ENCODE assay signal across 16 cellular contexts in the genomic region with DNA sequence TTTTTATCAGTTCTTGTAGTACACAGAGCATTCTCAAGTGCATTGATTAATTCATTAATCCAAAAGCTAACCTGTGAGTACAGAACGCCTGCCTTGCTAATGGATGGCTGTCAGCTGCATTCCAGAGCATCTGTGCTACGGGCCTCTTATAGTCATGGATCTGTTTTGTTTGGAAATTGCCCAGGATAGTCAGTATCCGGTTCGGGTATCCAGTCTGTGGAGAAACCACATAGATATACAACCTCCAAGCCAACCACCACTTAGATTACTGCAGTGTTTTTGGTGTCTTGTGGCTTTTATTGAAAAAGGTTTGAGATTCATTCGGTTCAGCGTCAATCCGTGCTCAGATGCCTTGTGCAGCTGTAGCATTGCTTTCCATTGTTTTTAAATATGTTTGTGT. TPM values are rescaled to one million over a fixed set of nuclear protein-coding genes. Genes with fewer than 3 reads are reported as not detected.
DNase-seq lines count a peak whose midpoint lies in the region; ATAC-seq and TF ChIP-seq lines count a peak whose summit lies in the region.
"Had no signal": no experiment of that assay in that cellular context is flagged by ENCODE, and none has a peak within 500 bp of the region (broad histone marks: within the 10 kb centered on the region; RNA-seq: fewer than 3 reads in every experiment).

No MANE protein-coding gene starts in this region.

- H3K9me3 ChIP-seq in heart left ventricle (no peaks in the 10 kb centered on the region), mammary epithelial cell (replicated peaks; ENCODE audit: insufficient read depth, low read length) (no peaks in the 10 kb centered on the region), left lung (no peaks in the 10 kb centered on the region), thoracic aorta (no peaks in the 10 kb centered on the region)
- H3K9me3 ChIP-seq: gastroesophageal sphincter, neutrophil had no signal

- WGBS in heart left ventricle, 4 donors, result 49 to 66% (median 53%) methylated on average over 7 of the region's 7 CpGs
- WGBS in mammary epithelial cell (ENCODE audit: low coverage, missing lambda C conversion rate), result 83% methylated on average over 7 of the region's 7 CpGs

- H3K4me3 ChIP-seq in heart left ventricle, result peak overlapping the region in 9 of 12 donors; percentile 0 to 91 (median 26)
- H3K4me3 ChIP-seq in mammary epithelial cell (replicated peaks in 1 of 3; ENCODE audit: insufficient read depth in 1 of 3, low read depth in 2 of 3, low read length in 3 of 3), result no peak overlapping the region
- H3K4me3 ChIP-seq in left lung, result peak overlapping the region in 1 of 2 donors; percentile 89
- peak overlapping the region; percentile 15 for H3K4me3 ChIP-seq in thoracic aorta
- H3K4me3 ChIP-seq: gastroesophageal sphincter had no signal

- no TSS peak for BruUV-seq in mammary epithelial cell (replicated peaks; lab: Mats Ljungman, UMichigan)

- no peak overlapping the region for H3K4me2 ChIP-seq in mammary epithelial cell (ENCODE audit: insufficient read depth, low read depth, low read length)

- H3K9ac ChIP-seq in mammary epithelial cell (ENCODE audit: insufficient read depth, low read length), result no peak overlapping the region

- in situ Hi-C loops in mammary epithelial cell (cut with MboI; ENCODE audit: low sequenced_read_pairs in 2 of 2), result loop anchor here in 1 of 2 donors (25.0 kb wide), 1 partner anchor 231 kb away; the partner anchor contains the start of genes DCAF16 and NCAPG

- peaks cover 20% of the 10 kb centered on the region for H3K79me2 ChIP-seq in mammary epithelial cell (ENCODE audit: insufficient read depth, low read length)

- CTCF ChIA-PET in mammary epithelial cell (lab: Charles Lee; ENCODE audit: low non-redundant PET), result no interaction called here

- no peak for TF ChIP-seq POLR2A in heart left ventricle (IDR thresholded peaks at IDR 0.05)

- dilution Hi-C loops in mammary epithelial cell (cut with HindIII; ENCODE audit: low sequenced_read_pairs), result no loop called here

- H2AFZ ChIP-seq in mammary epithelial cell (ENCODE audit: low read depth, low read length), result no peak overlapping the region

- DNase-seq in heart left ventricle (no peak), Right ventricle myocardium inferior (ENCODE audit: missing footprints) (no peak), mammary epithelial cell (peak; percentile 6), left lung (no peak), thoracic aorta (ENCODE audit: low spot score) (no peak), DMS 273 treated with DMSO at 0.1 percent for 48 hours (lab: John Stamatoyannopoulos, UW) (no peak), ecto neural progenitor cell (ENCODE audit: low spot score) (no peak)
- DNase-seq: activated CD4-positive, alpha-beta memory T cell treated with anti-CD3 and anti-CD28 coated beads, Interleukin-2, amount 10 ng/mL, durations not matched to agents 7 days and 5 days; cortex of kidney; H9; left colon; stimulated activated CD4-positive, alpha-beta T cell treated with anti-CD3 and anti-CD28 coated beads, Interleukin-15, amount 100 ng/mL, for 24 hours; T-helper 17 cell had no signal

- H3K4me1 ChIP-seq in heart left ventricle, result peaks cover 0 to 54% (median 37%) of the 10 kb centered on the region in 12 donors
- peaks cover 6% of the 10 kb centered on the region for H3K4me1 ChIP-seq in mammary epithelial cell (ENCODE audit: insufficient read depth, low read length)
- peaks cover 11 to 44% of the 10 kb centered on the region in 2 donors for H3K4me1 ChIP-seq in left lung
- H3K4me1 ChIP-seq in thoracic aorta (ENCODE audit: control insufficient read depth in 1 of 2, low read depth in 2 of 2), result peaks cover 19 to 24% of the 10 kb centered on the region in 2 donors

- H3K27ac ChIP-seq in heart left ventricle (peak overlapping the region; percentile 8 to 96 (median 79)), mammary epithelial cell (ENCODE audit: insufficient read depth, low read depth, low read length) (no peak overlapping the region), left lung (peak overlapping the region; percentile 60 to 97), thoracic aorta (no peak overlapping the region)
- H3K27ac ChIP-seq: neutrophil had no signal

- no peaks in the 10 kb centered on the region for H4K20me1 ChIP-seq in mammary epithelial cell (ENCODE audit: insufficient read depth, low read length)

- H3K27me3 ChIP-seq in heart left ventricle, result no peaks in the 10 kb centered on the region
- H3K27me3 ChIP-seq in mammary epithelial cell (ENCODE audit: insufficient read depth, low read length), result no peaks in the 10 kb centered on the region
- H3K27me3 ChIP-seq in left lung, result no peaks in the 10 kb centered on the region
- no peaks in the 10 kb centered on the region for H3K27me3 ChIP-seq in thoracic aorta (replicated peaks; ENCODE audit: insufficient read depth)
- H3K27me3 ChIP-seq: gastroesophageal sphincter, neutrophil had no signal

- intact Hi-C loops in heart left ventricle (cut with DNase I), result loop anchor here in 1 of 10 donors (5.0 kb wide), 1 partner anchor 36 kb away; no protein-coding TSS in a partner anchor
- intact Hi-C loops in Right ventricle myocardium inferior (cut with DNase I), result no loop called here
- intact Hi-C loops in mammary epithelial cell (cut with micrococcal nuclease), result no loop called here
- intact Hi-C loops in left lung (cut with DNase I), result no loop called here

- no peak for TF ChIP-seq CTCF in heart left ventricle (IDR thresholded peaks at IDR 0.05)
- TF ChIP-seq CTCF in mammary epithelial cell (conservative IDR thresholded peaks at IDR 0.05 in 1 of 2, IDR thresholded peaks at IDR 0.05 in 1 of 2; ENCODE audit: extremely low read depth in 1 of 2, insufficient read depth in 1 of 2, low read depth in 1 of 2, low read length in 2 of 2), result no peak
- TF ChIP-seq CTCF in left lung (IDR thresholded peaks at IDR 0.05), result no peak
- TF ChIP-seq CTCF in thoracic aorta (IDR thresholded peaks at IDR 0.05), result no peak

- H3K36me3 ChIP-seq in heart left ventricle, result peaks cover 5 to 66% (median 55%) of the 10 kb centered on the region in 9 donors
- peaks cover 17% of the 10 kb centered on the region for H3K36me3 ChIP-seq in mammary epithelial cell (ENCODE audit: insufficient read depth, low read length)
- peaks cover 0 to 57% of the 10 kb centered on the region in 2 donors for H3K36me3 ChIP-seq in left lung
- peaks cover 35% of the 10 kb centered on the region for H3K36me3 ChIP-seq in thoracic aorta

- ATAC-seq in heart left ventricle, result no peak
- ATAC-seq in Right ventricle myocardium inferior, result no peak
- ATAC-seq in left lung, result no peak
- no peak for ATAC-seq in thoracic aorta (ENCODE audit: insufficient number of reproducible peaks, low FRiP score, low read depth)
- ATAC-seq in GM21619 (IDR thresholded peaks at IDR 0.05; ENCODE audit: unreplicated experiment), result no peak
- ATAC-seq: gastroesophageal sphincter, left colon, T-helper 17 cell had no signal

RNA-seq across cellular contexts. Expression of gene LAP3, which starts 4.0 kb away (rescaled TPM):
- total RNA-seq in heart left ventricle (100 to 1,000 TPM in 1 of 9 donors, 10 to 100 TPM in 8; 52.7 to 281 (median 66.1) TPM), Right ventricle myocardium inferior (56.9 TPM), mammary epithelial cell (10 to 100 TPM; 36.1 to 69.5 TPM), left lung (100 to 1,000 TPM in 1 of 2 donors, 10 to 100 TPM in 1; 84.0 to 128 TPM), thoracic aorta (10 to 100 TPM; 83.3 to 91.2 TPM)
- polyA plus RNA-seq in heart left ventricle (10 to 100 TPM; 14.4 to 70.4 TPM), mammary epithelial cell (46.6 TPM)
- 38.9 TPM for polyA minus RNA-seq in mammary epithelial cell

RNA-seq across cellular contexts. Expression of gene MED28, which starts 33.5 kb away (rescaled TPM):
- total RNA-seq in heart left ventricle, result 10 to 100 TPM in 7 of 9 donors, 1 to 10 TPM in 2; 4.4 to 22.1 (median 15.0) TPM
- 1 to 10 TPM; 4.8 to 8.8 TPM for polyA plus RNA-seq in heart left ventricle
- total RNA-seq in Right ventricle myocardium inferior, result 22.0 TPM
- total RNA-seq in mammary epithelial cell, result 10 to 100 TPM; 10.7 to 30.8 TPM
- 9.9 TPM for polyA plus RNA-seq in mammary epithelial cell
- 9.1 TPM for polyA minus RNA-seq in mammary epithelial cell
- 10 to 100 TPM; 41.1 to 45.3 TPM for total RNA-seq in left lung
- total RNA-seq in thoracic aorta, result 10 to 100 TPM; 14.5 to 22.8 TPM

Comparison
In these comparisons a context has a peak if more than half of its experiments do, and no peak if none do; other contexts are left out.
1. H3K27ac ChIP-seq: peak in heart left ventricle (12 of 12) and left lung (2 of 2); none in mammary epithelial cell (single experiment) and thoracic aorta (0 of 2).
2. H3K4me3 ChIP-seq: peak in heart left ventricle (9 of 12) and thoracic aorta (single experiment); none in mammary epithelial cell (0 of 3).